Comparison of ENCODE assay signal across 13 cellular contexts in the genomic region with DNA sequence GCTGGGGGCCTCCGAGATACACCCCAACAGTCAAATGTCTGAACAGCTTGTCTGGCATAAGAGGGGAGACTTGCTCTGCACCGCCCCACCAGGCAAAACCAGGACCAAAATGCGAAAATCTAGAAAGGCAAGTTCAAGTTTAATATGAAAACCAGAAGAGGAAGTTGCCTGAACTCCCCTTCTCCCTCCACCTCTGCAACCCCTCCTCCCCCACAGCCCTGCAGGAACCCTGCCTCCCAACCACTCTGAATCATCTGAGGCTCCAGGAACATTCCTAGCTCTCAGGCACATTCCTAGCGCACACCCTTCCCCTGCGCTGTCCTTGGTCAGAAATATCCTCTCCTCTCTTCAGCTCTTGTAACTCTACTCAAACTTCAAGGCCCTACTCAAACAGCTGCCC. TPM values are rescaled to one million over a fixed set of nuclear protein-coding genes. Genes with fewer than 3 reads are reported as not detected.
DNase-seq lines count a peak whose midpoint lies in the region; ATAC-seq and TF ChIP-seq lines count a peak whose summit lies in the region.
"Had no signal": no experiment of that assay in that cellular context is flagged by ENCODE, and none has a peak within 500 bp of the region (broad histone marks: within the 10 kb centered on the region; RNA-seq: fewer than 3 reads in every experiment).

No MANE protein-coding gene starts in this region.

- H3K9me3 ChIP-seq in breast epithelium: no peaks in the 10 kb centered on the region
- H3K9me3 ChIP-seq in CD8-positive, alpha-beta T cell (ENCODE audit: low read length): no peaks in the 10 kb centered on the region

- CTCF ChIA-PET in MCF 10A (lab: Yijun Ruan, JAX): interaction anchor here (0.9 to 1.1 kb wide), 2 partner anchors 54 to 72 kb away, joined by 3 read pairs; no protein-coding TSS in a partner anchor
- CTCF ChIA-PET in CD8-positive, alpha-beta T cell (lab: Charles Lee): no interaction called here

- H3K9me3 Mint-ChIP-seq in MCF 10A (ENCODE audit: unreplicated experiment) (peaks cover 13% of the 10 kb centered on the region), type B pancreatic cell (no peaks in the 10 kb centered on the region)
- peaks cover 2% of the 10 kb centered on the region for H3K9me3 Mint-ChIP-seq in CD8-positive, alpha-beta T cell
- H3K9me3 Mint-ChIP-seq: activated CD4-positive, alpha-beta memory T cell treated with anti-CD3 and anti-CD28 coated beads for 36 hours had no signal

- H3K4me3 Mint-ChIP-seq in MCF 10A (ENCODE audit: unreplicated experiment): no peak overlapping the region
- H3K4me3 Mint-ChIP-seq in type B pancreatic cell: no peak overlapping the region
- H3K4me3 Mint-ChIP-seq in CD8-positive, alpha-beta T cell: no peak overlapping the region
- H3K4me3 Mint-ChIP-seq: activated CD4-positive, alpha-beta memory T cell treated with anti-CD3 and anti-CD28 coated beads for 36 hours; stimulated activated naive B cell treated with anti-CD40 and anti-IgM and Interleukin-4, amounts not matched to agents 10 μg/mL and 1 μg/mL and 100 μg/mL, for 72 hours had no signal

- H3K27me3 ChIP-seq in breast epithelium: no peaks in the 10 kb centered on the region
- H3K27me3 ChIP-seq in CD8-positive, alpha-beta T cell (ENCODE audit: insufficient read depth, low read length): no peaks in the 10 kb centered on the region

- H3K4me1 ChIP-seq in breast epithelium: no peaks in the 10 kb centered on the region
- no peaks in the 10 kb centered on the region for H3K4me1 ChIP-seq in CD8-positive, alpha-beta T cell (ENCODE audit: insufficient read depth, low read length)

- no peak overlapping the region for H3K27ac ChIP-seq in breast epithelium
- H3K27ac ChIP-seq in CD8-positive, alpha-beta T cell (ENCODE audit: low read depth, low read length): no peak overlapping the region

- H3K4me3 ChIP-seq in breast epithelium (no peak overlapping the region), epithelial cell of esophagus (ENCODE audit: low read length) (no peak overlapping the region)
- H3K4me3 ChIP-seq in CD8-positive, alpha-beta T cell (ENCODE audit: low read depth, low read length): no peak overlapping the region

- BruUV-seq in MCF 10A (replicated peaks; lab: Mats Ljungman, UMichigan): no TSS peak

- DNase-seq in MCF 10A (ENCODE audit: unreplicated experiment): peak; percentile 13
- DNase-seq in breast epithelium (ENCODE audit: low spot score in 2 of 2): no peak
- peak; percentile 28 for DNase-seq in NOMO-1 treated with DMSO at 0.1 percent for 48 hours (lab: John Stamatoyannopoulos, UW; ENCODE audit: unreplicated experiment)
- DNase-seq in epithelial cell of esophagus (ENCODE audit: low read depth): peak; percentile 16
- DNase-seq in type B pancreatic cell (ENCODE audit: extremely low spot score, unreplicated experiment): no peak
- no peak for DNase-seq in CD8-positive, alpha-beta T cell
- DNase-seq in NCI-H1048 (lab: John Stamatoyannopoulos, UW): no peak
- DNase-seq: 8988T; activated CD4-positive, alpha-beta memory T cell treated with anti-CD3 and anti-CD28 coated beads for 36 hours; hippocampal formation; NCI-H345; stimulated activated naive B cell treated with anti-CD40 and anti-IgM and Interleukin-4, amounts not matched to agents 10 μg/mL and 1 μg/mL and 100 μg/mL, for 72 hours had no signal

- H3K4me1 Mint-ChIP-seq in MCF 10A (ENCODE audit: insufficient read depth, unreplicated experiment): no peaks in the 10 kb centered on the region
- H3K4me1 Mint-ChIP-seq in type B pancreatic cell (ENCODE audit: unreplicated experiment): peaks cover 10% of the 10 kb centered on the region
- no peaks in the 10 kb centered on the region for H3K4me1 Mint-ChIP-seq in CD8-positive, alpha-beta T cell (ENCODE audit: low read depth)
- H3K4me1 Mint-ChIP-seq: stimulated activated naive B cell treated with anti-CD40 and anti-IgM and Interleukin-4, amounts not matched to agents 10 μg/mL and 1 μg/mL and 100 μg/mL, for 72 hours had no signal

- no peak for TF ChIP-seq CTCF in MCF 10A (IDR thresholded peaks at IDR 0.05; ENCODE audit: unreplicated experiment)
- no peak for TF ChIP-seq CTCF in breast epithelium (IDR thresholded peaks at IDR 0.05)
- no peak for TF ChIP-seq CTCF in epithelial cell of esophagus (IDR thresholded peaks at IDR 0.05; ENCODE audit: insufficient read depth, low read depth, low read length, missing control alignments)
- no peak for TF ChIP-seq CTCF in type B pancreatic cell (conservative IDR thresholded peaks at IDR 0.05)
- no peak for TF ChIP-seq CTCF in CD8-positive, alpha-beta T cell (IDR thresholded peaks at IDR 0.05)

- H3K27me3 Mint-ChIP-seq in MCF 10A (ENCODE audit: insufficient read depth, unreplicated experiment) (no peaks in the 10 kb centered on the region), type B pancreatic cell (peaks cover 4% of the 10 kb centered on the region)
- peaks cover 2% of the 10 kb centered on the region for H3K27me3 Mint-ChIP-seq in CD8-positive, alpha-beta T cell (ENCODE audit: low read depth)

- no peak overlapping the region for H3K27ac Mint-ChIP-seq in MCF 10A (ENCODE audit: low read depth, unreplicated experiment)
- peak overlapping the region; percentile 58 for H3K27ac Mint-ChIP-seq in type B pancreatic cell
- H3K27ac Mint-ChIP-seq in CD8-positive, alpha-beta T cell: no peak overlapping the region
- H3K27ac Mint-ChIP-seq: activated CD4-positive, alpha-beta memory T cell treated with anti-CD3 and anti-CD28 coated beads for 36 hours; stimulated activated naive B cell treated with anti-CD40 and anti-IgM and Interleukin-4, amounts not matched to agents 10 μg/mL and 1 μg/mL and 100 μg/mL, for 72 hours had no signal

- H3K36me3 Mint-ChIP-seq in MCF 10A (ENCODE audit: insufficient read depth, unreplicated experiment) (peaks cover 4% of the 10 kb centered on the region), type B pancreatic cell (no peaks in the 10 kb centered on the region)
- H3K36me3 Mint-ChIP-seq in CD8-positive, alpha-beta T cell: no peaks in the 10 kb centered on the region
- H3K36me3 Mint-ChIP-seq: activated CD4-positive, alpha-beta memory T cell treated with anti-CD3 and anti-CD28 coated beads for 36 hours; stimulated activated naive B cell treated with anti-CD40 and anti-IgM and Interleukin-4, amounts not matched to agents 10 μg/mL and 1 μg/mL and 100 μg/mL, for 72 hours had no signal

- ATAC-seq in GM19467 (IDR thresholded peaks at IDR 0.05; ENCODE audit: unreplicated experiment): no peak
- no peak for ATAC-seq in CD8-positive, alpha-beta T cell
- ATAC-seq: stimulated activated naive B cell treated with anti-CD40 and anti-IgM and Interleukin-4, amounts not matched to agents 10 μg/mL and 1 μg/mL and 100 μg/mL, for 72 hours had no signal

- H3K36me3 ChIP-seq in breast epithelium: no peaks in the 10 kb centered on the region
- H3K36me3 ChIP-seq in CD8-positive, alpha-beta T cell (ENCODE audit: insufficient read depth, low read length): no peaks in the 10 kb centered on the region

- intact Hi-C loops in MCF 10A (cut with micrococcal nuclease) (no loop called here), breast epithelium (cut with DNase I; ENCODE audit: low total_unique reads) (no loop called here)
- intact Hi-C loops in CD8-positive, alpha-beta T cell (cut with DNase I, micrococcal nuclease): no loop called here

- POLR2A ChIA-PET in MCF 10A (lab: Yijun Ruan, JAX): no interaction called here
- POLR2A ChIA-PET in CD8-positive, alpha-beta T cell (lab: Charles Lee): no interaction called here

- no peak for TF ChIP-seq POLR2A in breast epithelium (IDR thresholded peaks at IDR 0.05)

RNA-seq across cellular contexts. Expression of a gene that starts 36.7 kb away (rescaled TPM):
- total RNA-seq in MCF 10A (2022) (not detected in 2 replicates), breast epithelium (under 1 TPM in 1 of 3 donors, not detected in 2; under 0.01 TPM), type B pancreatic cell (ENCODE audit: low replicate concordance) (4.0 and 9.4 TPM in 2 replicates)
- not detected for total RNA-seq in CD8-positive, alpha-beta T cell
- total RNA-seq: activated CD4-positive, alpha-beta memory T cell treated with anti-CD3 and anti-CD28 coated beads for 36 hours had no signal

Comparison
In these comparisons a context has a peak if more than half of its experiments do, and no peak if none do; other contexts are left out.
1. DNase-seq: peak in MCF 10A (single experiment), NOMO-1 treated with DMSO at 0.1 percent for 48 hours (single experiment) and epithelial cell of esophagus (single experiment); none in breast epithelium (0 of 2), type B pancreatic cell (single experiment), CD8-positive, alpha-beta T cell (0 of 7) and NCI-H1048 (single experiment).